38 cellular contexts compared by ENCODE assay signal in the genomic region with DNA sequence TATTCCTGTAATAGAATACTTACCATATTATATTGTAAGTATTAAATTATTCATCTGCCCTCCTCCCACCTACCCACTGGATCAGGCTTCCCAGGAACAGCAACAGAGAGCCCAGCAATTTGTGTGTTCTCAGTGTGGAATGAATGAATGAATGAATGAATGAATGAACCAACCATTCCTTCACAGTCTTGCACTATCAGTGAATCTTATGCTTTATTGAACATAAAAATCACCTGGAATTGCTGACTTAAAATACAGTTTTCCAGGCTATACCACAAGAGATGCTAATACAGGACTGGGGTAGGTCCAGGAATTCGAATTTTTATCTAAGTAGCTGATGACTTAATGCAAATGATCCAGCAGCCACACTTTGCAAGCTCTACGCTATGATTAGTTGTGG. TPM values are rescaled to one million over a fixed set of nuclear protein-coding genes. Genes with fewer than 3 reads are reported as not detected.
DNase-seq lines count a peak whose midpoint lies in the region; ATAC-seq, FAIRE-seq and TF ChIP-seq lines count a peak whose summit lies in the region.
"Had no signal": no experiment of that assay in that cellular context is flagged by ENCODE, and none has a peak within 500 bp of the region (broad histone marks: within the 10 kb centered on the region; RNA-seq: fewer than 3 reads in every experiment).

No MANE protein-coding gene starts in this region.

- CTCF ChIA-PET in GM12878 (lab: Yijun Ruan, JAX) (no interaction called here), K562 (lab: Yijun Ruan, JAX; ENCODE audit: low intra/inter-chr PET ratio) (no interaction called here)

- H3K4me3 ChIP-seq in GM12878, result no peak overlapping the region
- H3K4me3 ChIP-seq in K562, result no peak overlapping the region
- H3K4me3 ChIP-seq in neutrophil (ENCODE audit: low read depth in 1 of 2, low read length in 1 of 2), result no peak overlapping the region
- H3K4me3 ChIP-seq: A549; BLaER1; BLaER1 treated with 17β-estradiol and CSF1 and Interleukin-3, amounts not matched to agents 10 nM and 100 nM had no signal

- no TSS peak for BruUV-seq in GM12878 (replicated peaks; lab: Mats Ljungman, UMichigan)
- no TSS peak for BruUV-seq in K562 (replicated peaks; lab: Mats Ljungman, UMichigan)

- H3K36me3 ChIP-seq in GM12878 (ENCODE audit: control insufficient read depth in 2 of 2, insufficient read depth in 2 of 2, low read length in 1 of 2) (no peaks in the 10 kb centered on the region), K562 (ENCODE audit: control insufficient read depth, insufficient read depth, low read length) (no peaks in the 10 kb centered on the region), neutrophil (no peaks in the 10 kb centered on the region)
- H3K36me3 ChIP-seq: BE2C, BLaER1 had no signal

- TF ChIP-seq EP300 in GM12878 (IDR thresholded peaks at IDR 0.05; ENCODE audit: borderline replicate concordance in 1 of 2, control insufficient read depth in 1 of 2, low read depth in 2 of 2, low read length in 2 of 2) (no peak), K562 (IDR thresholded peaks at IDR 0.05; ENCODE audit: low read length) (no peak)

- H3K27ac ChIP-seq in GM12878 (ENCODE audit: control insufficient read depth, insufficient read depth) (no peak overlapping the region), K562 (ENCODE audit: extremely low read depth, low read depth, low read length) (no peak overlapping the region), neutrophil (peak overlapping the region; percentile 99)
- H3K27ac ChIP-seq: 22Rv1; A549; BLaER1; BLaER1 treated with 17β-estradiol and CSF1 and Interleukin-3, amounts not matched to agents 10 nM and 100 nM; C4-2B had no signal

- no peaks in the 10 kb centered on the region for H3K27me3 ChIP-seq in GM12878 (replicated peaks in 1 of 2; ENCODE audit: control insufficient read depth in 2 of 2, insufficient read depth in 2 of 2, low read length in 1 of 2)
- no peaks in the 10 kb centered on the region for H3K27me3 ChIP-seq in K562 (ENCODE audit: control insufficient read depth in 2 of 2, insufficient read depth in 2 of 2, low read length in 2 of 2)
- no peaks in the 10 kb centered on the region for H3K27me3 ChIP-seq in neutrophil
- H3K27me3 ChIP-seq: BE2C; BLaER1; BLaER1 treated with 17β-estradiol and CSF1 and Interleukin-3, amounts not matched to agents 10 nM and 100 nM had no signal

- no peak for TF ChIP-seq CTCF in GM12878 (IDR thresholded peaks at IDR 0.05 in 2 of 3, conservative IDR thresholded peaks at IDR 0.05 in 1 of 3; ENCODE audit: control insufficient read depth in 2 of 3, extremely low read depth in 1 of 3, insufficient read depth in 1 of 3, low read depth in 3 of 3, low read length in 3 of 3)
- TF ChIP-seq CTCF in K562 (IDR thresholded peaks at IDR 0.05 in 2 of 3, conservative IDR thresholded peaks at IDR 0.05 in 1 of 3; ENCODE audit: insufficient read depth in 2 of 3, low read depth in 1 of 3, low read length in 3 of 3), result no peak
- no peak for TF ChIP-seq CTCF in neutrophil (IDR thresholded peaks at IDR 0.05)

- intact Hi-C loops in GM12878 (cut with micrococcal nuclease; ENCODE audit: unreplicated experiment), result no loop called here
- intact Hi-C loops in K562 (cut with micrococcal nuclease), result no loop called here

- TF ChIP-seq POLR2A in GM12878 (IDR thresholded peaks at IDR 0.05; ENCODE audit: low read depth, low read length) (no peak), K562 (conservative IDR thresholded peaks at IDR 0.05) (no peak)

- FAIRE-seq in GM19239 (lab: Jason Lieb, UNC) (peak; percentile 31), GM12878 (lab: Jason Lieb, UNC) (no peak), K562 (lab: Jason Lieb, UNC) (no peak)
- FAIRE-seq: A204.1, A549, D721Med had no signal

- POLR2A ChIA-PET in GM12878 (lab: Charles Lee), result no interaction called here
- POLR2A ChIA-PET in K562 (lab: Yijun Ruan, JAX), result interaction anchor here (1.1 kb wide), 1 partner anchor 8 kb away, joined by 4 read pairs; no protein-coding TSS in a partner anchor

- H3K9me1 ChIP-seq in K562 (ENCODE audit: control insufficient read depth, insufficient read depth, low read length), result no peaks in the 10 kb centered on the region

- DNase-seq in GM19239 (ENCODE audit: insufficient read length, low spot score) (no peak), GM12878 (ENCODE audit: low read depth, low spot score) (no peak), K562 (ENCODE audit: extremely low read depth in 1 of 4, low spot score in 3 of 4) (no peak), NCI-H1694 treated with DMSO at 0.1 percent for 48 hours (lab: John Stamatoyannopoulos, UW) (no peak), G401 (ENCODE audit: low spot score) (no peak)
- DNase-seq: 8988T; ACHN; AML-193; BE2C; C1 segment of cervical spinal cord; Caco-2; Calu3; CD4-positive, alpha-beta memory T cell; CD4-positive, alpha-beta T cell; CD4-positive, CD25-positive, alpha-beta regulatory T cell; CD8-positive, alpha-beta memory T cell; CD8-positive, alpha-beta T cell; COR-L47; DMS 273 treated with DMSO at 0.1 percent for 48 hours; DMS153; DMS53; DMS79; DMS79 treated with DMSO at 0.1 percent for 48 hours; DND-41; EL had no signal

- 50% methylated on average over 2 of the region's 2 CpGs for WGBS in GM12878 (ENCODE audit: insufficient coverage, insufficient replicate concordance, low lambda C conversion rate, missing lambda C conversion rate)
- 75% methylated on average over 2 of the region's 2 CpGs for WGBS in K562 (ENCODE audit: insufficient coverage, low coverage, missing lambda C conversion rate)

- SMC1A ChIA-PET in GM12878 (lab: Charles Lee; ENCODE audit: uncharacterized antibody, unreplicated experiment), result interaction anchor here (1.8 kb wide), 1 partner anchor 28 kb away, joined by 5 read pairs; no protein-coding TSS in a partner anchor

- H3K9me3 ChIP-seq in GM12878 (replicated peaks; ENCODE audit: control insufficient read depth, insufficient read depth, low read length) (no peaks in the 10 kb centered on the region), K562 (replicated peaks; ENCODE audit: control insufficient read depth, insufficient read depth, low read depth, low read length) (no peaks in the 10 kb centered on the region), neutrophil (no peaks in the 10 kb centered on the region)
- H3K9me3 ChIP-seq: A549, BE2C, BLaER1, Caco-2 had no signal

- H3K9ac ChIP-seq in GM12878 (ENCODE audit: control insufficient read depth, insufficient read depth, low read length) (no peak overlapping the region), K562 (ENCODE audit: insufficient read depth in 1 of 2, low read depth in 2 of 2, low read length in 2 of 2) (no peak overlapping the region)
- H3K9ac ChIP-seq: BLaER1; BLaER1 treated with 17β-estradiol and CSF1 and Interleukin-3, amounts not matched to agents 10 nM and 100 nM had no signal

- TF ChIP-seq RAD21 in GM12878 (IDR thresholded peaks at IDR 0.05; ENCODE audit: insufficient read depth, low read depth, low read length), result no peak
- TF ChIP-seq RAD21 in K562 (CRISPR knock-in tag; conservative IDR thresholded peaks at IDR 0.05 in 1 of 2, IDR thresholded peaks at IDR 0.05 in 1 of 2), result no peak

- H3K4me1 ChIP-seq in GM12878 (ENCODE audit: control insufficient read depth, insufficient read depth, low read length), result no peaks in the 10 kb centered on the region
- H3K4me1 ChIP-seq in K562 (replicated peaks in 1 of 2; ENCODE audit: control insufficient read depth in 2 of 2, insufficient read depth in 2 of 2, low read length in 2 of 2), result peaks cover 0 to 23% of the 10 kb centered on the region in 2 experiments; a peak in 2 of 5 replicates
- peaks cover 56 to 74% of the 10 kb centered on the region in 2 experiments for H3K4me1 ChIP-seq in neutrophil (ENCODE audit: control insufficient read depth in 1 of 2, insufficient read depth in 1 of 2, low read depth in 1 of 2, low read length in 1 of 2)
- H3K4me1 ChIP-seq: A549, BE2C, BLaER1 had no signal

- H3K79me2 ChIP-seq in GM12878 (ENCODE audit: control insufficient read depth, insufficient read depth, low read length) (no peaks in the 10 kb centered on the region), K562 (ENCODE audit: control insufficient read depth, insufficient read depth, low read length) (peaks cover 15% of the 10 kb centered on the region)

- RAD21 ChIA-PET in GM12878 (lab: Charles Lee; ENCODE audit: unreplicated experiment), result no interaction called here

- no peak for ATAC-seq in GM12878
- ATAC-seq in K562, result no peak
- no peak for ATAC-seq in HG03135 (IDR thresholded peaks at IDR 0.05; ENCODE audit: unreplicated experiment)
- no peak for ATAC-seq in HG03354 (IDR thresholded peaks at IDR 0.05; ENCODE audit: poor library complexity, severe bottlenecking, unreplicated experiment)
- ATAC-seq: A549; CD8-positive, alpha-beta T cell had no signal

- in situ Hi-C loops in GM12878 (cut with MboI), result no loop called here
- in situ Hi-C loops in K562 (cut with MboI), result no loop called here
- in situ Hi-C loops in G401 (cut with HindIII; ENCODE audit: low sequenced_read_pairs), result no loop called here

- H2AFZ ChIP-seq in GM12878 (ENCODE audit: control insufficient read depth, low read depth, low read length) (no peak overlapping the region), K562 (ENCODE audit: low read depth, low read length) (no peak overlapping the region)

- no peaks in the 10 kb centered on the region for H4K20me1 ChIP-seq in GM12878 (ENCODE audit: control insufficient read depth, insufficient read depth)
- no peaks in the 10 kb centered on the region for H4K20me1 ChIP-seq in K562 (replicated peaks; ENCODE audit: control insufficient read depth, insufficient read depth, low read length)
- H4K20me1 ChIP-seq: BLaER1 had no signal

- H3K4me2 ChIP-seq in GM12878 (ENCODE audit: control insufficient read depth, insufficient read depth) (no peak overlapping the region), K562 (ENCODE audit: insufficient read depth, low read length) (no peak overlapping the region)
- H3K4me2 ChIP-seq: A549; BLaER1; BLaER1 treated with 17β-estradiol and CSF1 and Interleukin-3, amounts not matched to agents 10 nM and 100 nM had no signal

RNA-seq across cellular contexts. Expression of gene DOCK8, which starts 51.6 kb away (rescaled TPM):
- 224 and 231 TPM in 2 replicates for total RNA-seq in GM12878 (2013; cell fraction: nucleolus; rRNA removed)
- total RNA-seq in GM12878 (2014; rRNA removed), result 44.9 and 48.3 TPM in 2 replicates
- 49.5 and 55.2 TPM in 2 replicates for total RNA-seq in GM12878 (2014; rRNA removed; fragmentation: Illumina TruSeq; extraction: Trizol)
- 90.6 and 100 TPM in 2 replicates for total RNA-seq in GM12878 (2021)
- 28.4 TPM for polyA plus RNA-seq in GM12878 (2011; ENCODE audit: low read depth)
- 34.4 and 43.4 TPM in 2 replicates for polyA plus RNA-seq in GM12878 (2011; rRNA removed)
- polyA plus RNA-seq in GM12878 (2011; cell fraction: cytosol; rRNA removed), result 37.0 and 41.1 TPM in 2 replicates
- 47.0 and 53.7 TPM in 2 replicates for polyA plus RNA-seq in GM12878 (2011; cell fraction: nucleus; rRNA removed)
- polyA plus RNA-seq in GM12878 (2012), result 34.0 and 37.3 TPM in 2 replicates
- polyA plus RNA-seq in GM12878 (2014; fragmentation: Illumina TruSeq; extraction: Trizol), result 53.5 and 62.9 TPM in 2 replicates
- 10 to 100 TPM; 35.4 to 35.6 TPM for polyA plus RNA-seq in GM12878 (2014; fragmentation: Nextera tagmentation; extraction: Ambion mirVana)
- 40.9 and 43.5 TPM in 2 replicates for polyA plus RNA-seq in GM12878 (2014; rRNA removed)
- polyA plus RNA-seq in GM12878 (2016; fragmentation: Nextera tagmentation; extraction: Ambion mirVana), result 10 to 100 TPM; 43.9 to 45.6 TPM
- 101 and 114 TPM in 2 replicates for polyA minus RNA-seq in GM12878 (2011; rRNA and poly(A)+ RNA removed)
- polyA minus RNA-seq in GM12878 (2011; cell fraction: cytosol; rRNA and poly(A)+ RNA removed), result 30.9 and 33.6 TPM in 2 replicates
- polyA minus RNA-seq in GM12878 (2011; cell fraction: nucleus; rRNA and poly(A)+ RNA removed), result 74.4 and 115 TPM in 2 replicates
- 66.2 and 95.4 TPM in 2 replicates for total RNA-seq in K562 (2011; cell fraction: chromatin; rRNA removed; ENCODE audit: low replicate concordance)
- total RNA-seq in K562 (2011; cell fraction: nucleolus; rRNA removed), result 34.0 and 43.2 TPM in 2 replicates
- 56.7 and 77.1 TPM in 2 replicates for total RNA-seq in K562 (2011; cell fraction: nucleoplasm; rRNA removed)
- total RNA-seq in K562 (2014; rRNA removed), result 25.1 and 33.4 TPM in 2 replicates
- 27.3 and 28.7 TPM in 2 replicates for total RNA-seq in K562 (2014; rRNA removed; fragmentation: Illumina TruSeq; extraction: Trizol)
- 32.4 and 34.3 TPM in 2 replicates for total RNA-seq in K562 (2015; rRNA removed; fragmentation: Illumina TruSeq; extraction: Trizol)
- total RNA-seq in K562 (2021), result 49.4 and 53.8 TPM in 2 replicates
- 15.3 and 34.5 TPM in 2 replicates for polyA plus RNA-seq in K562 (2011; rRNA removed)
- 11.0 and 29.6 TPM in 2 replicates for polyA plus RNA-seq in K562 (2011; cell fraction: cytosol; rRNA removed)
- 25.1 and 49.4 TPM in 2 replicates for polyA plus RNA-seq in K562 (2011; cell fraction: nucleus; rRNA removed)
- 26.9 and 57.9 TPM in 2 replicates for polyA plus RNA-seq in K562 (2012)
- polyA plus RNA-seq in K562 (2014; fragmentation: Illumina TruSeq; extraction: Trizol), result 30.9 and 32.8 TPM in 2 replicates
- 10 to 100 TPM; 14.4 to 14.5 TPM for polyA plus RNA-seq in K562 (2014; fragmentation: Nextera tagmentation; extraction: Ambion mirVana)
- polyA plus RNA-seq in K562 (2014; rRNA removed), result 19.6 and 23.4 TPM in 2 replicates
- polyA minus RNA-seq in K562 (2011; rRNA and poly(A)+ RNA removed), result 33.3 and 80.3 TPM in 2 replicates
- 19.0 and 43.3 TPM in 2 replicates for polyA minus RNA-seq in K562 (2011; cell fraction: cytosol; rRNA and poly(A)+ RNA removed)
- 32.4 and 104 TPM in 2 replicates for polyA minus RNA-seq in K562 (2011; cell fraction: nucleus; rRNA and poly(A)+ RNA removed)
- total RNA-seq in G401 (2014; rRNA removed; shearing (Covaris generic)), result not detected in 2 replicates
- total RNA-seq: A172, A673 had no signal
- polyA plus RNA-seq: AG04450 had no signal

Comparison
In these comparisons a context has a peak if more than half of its experiments do, and no peak if none do; other contexts are left out.
1. RNA of gene DOCK8, which starts 51.6 kb away (total RNA-seq): 44.9 to 231 TPM in GM12878 and 25.1 to 95.4 TPM in K562; not detected in G401; every median in the first group is over 10 times any median in the second.